In genomic region chr15:99440551-99441426, GRCh38 we compare ENCODE assay signal across 14 cellular contexts.
A peak's percentile ranks its signal among the peaks of the same experiment; 100 is the strongest.
DNase-seq lines count a peak whose midpoint lies in the region; ATAC-seq and TF ChIP-seq lines count a peak whose summit lies in the region.
"Had no signal": no experiment of that assay in that cellular context is flagged by ENCODE, and none has a peak within 500 bp of the region (broad histone marks: within the 10 kb centered on the region; RNA-seq: fewer than 3 reads in every experiment).

No MANE protein-coding gene starts in this region.

- no peaks in the 10 kb centered on the region for H3K27me3 ChIP-seq in WERI-Rb-1 (ENCODE audit: insufficient read depth, low read depth, severe bottlenecking)

- POLR2A ChIA-PET in naive thymus-derived CD8-positive, alpha-beta T cell (lab: Charles Lee): interaction anchor here (0.7 to 4.2 kb wide), 8 partner anchors 7 to 125 kb away, joined by 3 to 37 read pairs (median 12); partner anchors contain the start of gene MEF2A

- no peaks in the 10 kb centered on the region for H3K36me3 ChIP-seq in WERI-Rb-1

- H3K27ac Mint-ChIP-seq in natural killer cell: no peak overlapping the region
- no peak overlapping the region for H3K27ac Mint-ChIP-seq in natural killer cell treated with Interleukin-12 subunit alpha and Interleukin-12 subunit beta and Interleukin-15 and Interleukin-18, amount 100 ng/mL, for 72 hours
- H3K27ac Mint-ChIP-seq in naive thymus-derived CD8-positive, alpha-beta T cell: peak overlapping the region; percentile 23 to 100 (median 84)

- ATAC-seq in natural killer cell (no peak), HG02678 (IDR thresholded peaks at IDR 0.05; ENCODE audit: unreplicated experiment) (no peak), GM21528 (IDR thresholded peaks at IDR 0.05; ENCODE audit: low FRiP score, unreplicated experiment) (no peak)
- ATAC-seq in natural killer cell treated with Interleukin-12 subunit alpha and Interleukin-12 subunit beta and Interleukin-15 and Interleukin-18, amount 100 ng/mL, for 72 hours: no peak
- ATAC-seq in naive thymus-derived CD8-positive, alpha-beta T cell: no peak

- intact Hi-C loops in natural killer cell (cut with micrococcal nuclease): no loop called here

- H3K27me3 Mint-ChIP-seq in natural killer cell (ENCODE audit: low read depth in 2 of 2): peaks cover 0 to 9% of the 10 kb centered on the region in 2 donors
- peaks cover 5 to 11% of the 10 kb centered on the region in 2 donors for H3K27me3 Mint-ChIP-seq in natural killer cell treated with Interleukin-12 subunit alpha and Interleukin-12 subunit beta and Interleukin-15 and Interleukin-18, amount 100 ng/mL, for 72 hours
- no peaks in the 10 kb centered on the region for H3K27me3 Mint-ChIP-seq in naive thymus-derived CD8-positive, alpha-beta T cell

- H3K27ac ChIP-seq in WERI-Rb-1: no peak overlapping the region

- no peaks in the 10 kb centered on the region for H3K9me3 ChIP-seq in WERI-Rb-1 (ENCODE audit: severe bottlenecking)

- H3K9me3 Mint-ChIP-seq in natural killer cell: no peaks in the 10 kb centered on the region
- H3K9me3 Mint-ChIP-seq in natural killer cell treated with Interleukin-12 subunit alpha and Interleukin-12 subunit beta and Interleukin-15 and Interleukin-18, amount 100 ng/mL, for 72 hours: no peaks in the 10 kb centered on the region
- no peaks in the 10 kb centered on the region for H3K9me3 Mint-ChIP-seq in naive thymus-derived CD8-positive, alpha-beta T cell

- H3K4me1 Mint-ChIP-seq in natural killer cell: peaks cover 0 to 6% of the 10 kb centered on the region in 2 donors
- H3K4me1 Mint-ChIP-seq in natural killer cell treated with Interleukin-12 subunit alpha and Interleukin-12 subunit beta and Interleukin-15 and Interleukin-18, amount 100 ng/mL, for 72 hours (ENCODE audit: low read depth in 2 of 2): peaks cover 0 to 4% of the 10 kb centered on the region in 2 donors
- H3K4me1 Mint-ChIP-seq in naive thymus-derived CD8-positive, alpha-beta T cell: peaks cover 31 to 94% (median 90%) of the 10 kb centered on the region in 4 donors

- H3K4me3 Mint-ChIP-seq in natural killer cell: no peak overlapping the region
- H3K4me3 Mint-ChIP-seq in natural killer cell treated with Interleukin-12 subunit alpha and Interleukin-12 subunit beta and Interleukin-15 and Interleukin-18, amount 100 ng/mL, for 72 hours: no peak overlapping the region
- peak overlapping the region in 3 of 10 donors; percentile 0 to 41 (median 26) for H3K4me3 Mint-ChIP-seq in naive thymus-derived CD8-positive, alpha-beta T cell

- H3K4me3 ChIP-seq in WERI-Rb-1 (ENCODE audit: low read depth, low read length): no peak overlapping the region

- no peaks in the 10 kb centered on the region for H3K36me3 Mint-ChIP-seq in natural killer cell
- no peaks in the 10 kb centered on the region for H3K36me3 Mint-ChIP-seq in natural killer cell treated with Interleukin-12 subunit alpha and Interleukin-12 subunit beta and Interleukin-15 and Interleukin-18, amount 100 ng/mL, for 72 hours
- no peaks in the 10 kb centered on the region for H3K36me3 Mint-ChIP-seq in naive thymus-derived CD8-positive, alpha-beta T cell

- DNase-seq in natural killer cell (peak; percentile 4), WERI-Rb-1 (peak; percentile 2), SHP77 (lab: John Stamatoyannopoulos, UW) (no peak), SIG-M5 (lab: John Stamatoyannopoulos, UW) (no peak)
- DNase-seq in natural killer cell treated with Interleukin-12 subunit alpha and Interleukin-12 subunit beta and Interleukin-15 and Interleukin-18, amount 100 ng/mL, for 72 hours (ENCODE audit: low spot score): no peak
- no peak for DNase-seq in naive thymus-derived CD8-positive, alpha-beta T cell
- DNase-seq: activated CD4-positive, alpha-beta T cell treated with anti-CD3 and anti-CD28 coated beads for 4 hours; Calu3; effector CD4-positive, alpha-beta T cell; hypothalamus; NCI-H1694; RPMI8226 had no signal

- no peak for TF ChIP-seq CTCF in natural killer cell (IDR thresholded peaks at IDR 0.05)
- TF ChIP-seq CTCF in WERI-Rb-1 (IDR thresholded peaks at IDR 0.05; ENCODE audit: low read depth, low read length): no peak

Comparison
In these comparisons a context has a peak if more than half of its experiments do, and no peak if none do; other contexts are left out.
1. DNase-seq: peak in natural killer cell (single experiment) and WERI-Rb-1 (single experiment); none in natural killer cell treated with Interleukin-12 subunit alpha and Interleukin-12 subunit beta and Interleukin-15 and Interleukin-18, amount 100 ng/mL, for 72 hours (single experiment), naive thymus-derived CD8-positive, alpha-beta T cell (0 of 10), SHP77 (0 of 2) and SIG-M5 (single experiment).
2. H3K27ac Mint-ChIP-seq: peak in naive thymus-derived CD8-positive, alpha-beta T cell (10 of 10); none in natural killer cell (0 of 2) and natural killer cell treated with Interleukin-12 subunit alpha and Interleukin-12 subunit beta and Interleukin-15 and Interleukin-18, amount 100 ng/mL, for 72 hours (0 of 2).